ENCODE assay signal across 21 cellular contexts in the genomic region with DNA sequence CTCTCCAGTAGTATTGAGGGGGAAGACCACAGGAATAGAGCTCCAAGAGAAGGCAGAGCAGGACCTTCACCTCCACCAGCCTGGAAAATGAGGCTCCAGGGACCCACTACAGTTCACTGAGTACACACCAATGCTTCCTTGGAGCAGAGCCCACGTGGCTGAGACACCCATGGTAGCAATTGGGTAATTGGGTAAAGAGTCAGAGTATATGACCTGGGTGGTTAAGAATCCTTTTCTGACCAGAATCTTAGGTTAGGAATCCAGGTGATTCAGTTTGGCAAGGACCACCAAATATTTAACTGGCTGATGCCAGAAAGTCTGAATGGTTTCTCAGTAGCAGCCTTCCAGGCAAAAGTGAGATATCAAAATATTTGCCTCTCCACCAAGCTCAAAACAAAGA.
DNase-seq lines count a peak whose midpoint lies in the region; ATAC-seq, FAIRE-seq and TF ChIP-seq lines count a peak whose summit lies in the region.
"Had no signal": no experiment of that assay in that cellular context is flagged by ENCODE, and none has a peak within 500 bp of the region (broad histone marks: within the 10 kb centered on the region; RNA-seq: fewer than 3 reads in every experiment).

No MANE protein-coding gene starts in this region.

- peaks cover 1% of the 10 kb centered on the region for H3K9me3 Mint-ChIP-seq in glutamatergic neuron (ENCODE audit: unreplicated experiment)

- peak overlapping the region; percentile 15; the same call in 1 of the 2 replicates for H3K4me2 ChIP-seq in PC-3 (ENCODE audit: low read length)
- H3K4me2 ChIP-seq: SK-N-SH had no signal

- ATAC-seq in PC-3 (no peak), Right ventricle myocardium superior (ENCODE audit: poor library complexity) (no peak)
- ATAC-seq: K562 had no signal

- H3K27me3 ChIP-seq in PC-3 (ENCODE audit: low read length), result no peaks in the 10 kb centered on the region
- H3K27me3 ChIP-seq: Peyer's patch had no signal

- no TSS peak for BruUV-seq in PC-3 (replicated peaks; lab: Mats Ljungman, UMichigan)

- H3K4me3 ChIP-seq in PC-3 (ENCODE audit: low read length) (no peak overlapping the region), fibroblast of mammary gland (ENCODE audit: control insufficient read depth, low read depth, low read length) (no peak overlapping the region)
- H3K4me3 ChIP-seq: HAP-1, K562, Peyer's patch had no signal

- TF ChIP-seq CTCF in PC-3 (conservative IDR thresholded peaks at IDR 0.05; ENCODE audit: low read depth, low read length), result no peak
- TF ChIP-seq CTCF in fibroblast of mammary gland (conservative IDR thresholded peaks at IDR 0.05; ENCODE audit: control insufficient read depth, insufficient read depth, low read depth, low read length), result no peak
- TF ChIP-seq CTCF in glutamatergic neuron (IDR thresholded peaks at IDR 0.05; ENCODE audit: partially characterized antibody, unreplicated experiment), result no peak

- H3K36me3 ChIP-seq in PC-3 (ENCODE audit: low read depth, low read length), result no peaks in the 10 kb centered on the region
- H3K36me3 ChIP-seq: HAP-1, Peyer's patch had no signal

- no peak overlapping the region for H3K27ac Mint-ChIP-seq in glutamatergic neuron (ENCODE audit: unreplicated experiment)

- CTCF ChIA-PET in PC-3 (lab: Charles Lee), result no interaction called here

- no peaks in the 10 kb centered on the region for H4K20me1 ChIP-seq in PC-3 (ENCODE audit: low read length)

- no peak for TF ChIP-seq POLR2A in H54 (IDR thresholded peaks at IDR 0.05; ENCODE audit: low read depth, low read length)

- POLR2A ChIA-PET in PC-3 (lab: Charles Lee; ENCODE audit: unreplicated experiment), result no interaction called here

- peak; percentile 15 for FAIRE-seq in H54 (lab: Jason Lieb, UNC)
- FAIRE-seq: HTR-8/SVneo, K562 had no signal

- no peaks in the 10 kb centered on the region for H3K9me3 ChIP-seq in PC-3 (ENCODE audit: low read length)
- H3K9me3 ChIP-seq: Caco-2, HAP-1, Peyer's patch, SK-N-SH had no signal

- H3K4me1 Mint-ChIP-seq in glutamatergic neuron (ENCODE audit: low read depth, unreplicated experiment), result peaks cover 4% of the 10 kb centered on the region

- peaks cover 7% of the 10 kb centered on the region for H3F3A ChIP-seq in PC-3 (ENCODE audit: low read length, unreplicated experiment)

- H3K36me3 Mint-ChIP-seq in glutamatergic neuron (ENCODE audit: unreplicated experiment), result no peaks in the 10 kb centered on the region

- peak overlapping the region; percentile 16; the same call in 1 of the 2 replicates for H3K27ac ChIP-seq in PC-3 (ENCODE audit: low read length)
- H3K27ac ChIP-seq: HL-60, Peyer's patch had no signal

- no peaks in the 10 kb centered on the region for H3K9me2 ChIP-seq in PC-3 (replicated peaks; ENCODE audit: low read length)
- H3K9me2 ChIP-seq: SK-N-SH had no signal

- no peak overlapping the region for H3K4me3 Mint-ChIP-seq in glutamatergic neuron (ENCODE audit: unreplicated experiment)

- 0 out of 2 replicates have a peak overlapping the region, but pooled peaks have one; percentile 9 for H2AFZ ChIP-seq in PC-3 (ENCODE audit: low read length)

- H3K27me3 Mint-ChIP-seq in glutamatergic neuron (ENCODE audit: unreplicated experiment), result no peaks in the 10 kb centered on the region

- no peak overlapping the region for H3K9ac ChIP-seq in PC-3 (ENCODE audit: low read length)
- H3K9ac ChIP-seq: SK-N-SH had no signal

- H3K79me2 ChIP-seq in PC-3 (ENCODE audit: low read length), result no peaks in the 10 kb centered on the region

- intact Hi-C loops in PC-3 (cut with micrococcal nuclease) (loop anchor here (10.0 kb wide), 1 partner anchor 318 kb away; a partner anchor contains a TSS), Right ventricle myocardium superior (cut with DNase I) (loop anchor here (5.0 kb wide), 2 partner anchors 146 to 191 kb away; a partner anchor contains a TSS)

- DNase-seq in H54 (ENCODE audit: insufficient read length, low spot score), result no peak
- DNase-seq in PC-3, result peak; percentile 79
- DNase-seq in fibroblast of mammary gland (ENCODE audit: low read depth), result peak; percentile 49
- DNase-seq in renal cortical epithelial cell (ENCODE audit: low read depth), result peak; percentile 59
- DNase-seq in NCI-H128 (lab: John Stamatoyannopoulos, UW; ENCODE audit: unreplicated experiment), result no peak
- no peak for DNase-seq in Right ventricle myocardium superior
- no peak for DNase-seq in glutamatergic neuron
- DNase-seq: AML-193, Caco-2, EL, NCI-H1436 treated with DMSO at 0.1 percent for 48 hours, NCI-H2029 treated with DMSO at 0.1 percent for 48 hours, NCI-H510A, NCI-H774, Peyer's patch, SHP77, SK-N-SH had no signal

- peaks cover 41% of the 10 kb centered on the region for H3K4me1 ChIP-seq in PC-3 (ENCODE audit: insufficient read depth, low read length)
- H3K4me1 ChIP-seq: HAP-1 had no signal

Comparison
In these comparisons a context has a peak if more than half of its experiments do, and no peak if none do; other contexts are left out.
1. DNase-seq: peak in PC-3 (single experiment), fibroblast of mammary gland (single experiment) and renal cortical epithelial cell (single experiment); none in H54 (single experiment), NCI-H128 (single experiment), Right ventricle myocardium superior (single experiment) and glutamatergic neuron (single experiment).